Comparison of ENCODE assay signal across 22 cellular contexts in genomic region chr7:129176853-129177369, GRCh38. TPM values are rescaled to one million over a fixed set of nuclear protein-coding genes. Genes with fewer than 3 reads are reported as not detected.
"Had no signal": no experiment of that assay in that cellular context is flagged by ENCODE, and none has a peak within 500 bp of the region (broad histone marks: within the 10 kb centered on the region; RNA-seq: fewer than 3 reads in every experiment).

No MANE protein-coding gene starts in this region.

- H3K4me1 ChIP-seq: gastroesophageal sphincter, heart left ventricle, neural progenitor cell, psoas muscle, tibial nerve had no signal

- H3K4me2 ChIP-seq: neural progenitor cell had no signal

- H3K9me3 Mint-ChIP-seq: activated naive CD8-positive, alpha-beta T cell treated with anti-CD3 and anti-CD28 coated beads for 36 hours; dendritic cell treated with granulocyte-macrophage colony-stimulating factor and Interleukin-4, amounts not matched to agents 40 ng/mL and 50 ng/mL, for 4 days; stimulated activated naive CD8-positive, alpha-beta T cell treated with anti-CD3 and anti-CD28 coated beads, Interleukin-15, Interleukin-2, amounts not matched to agents 100 ng/mL and 50 ng/mL, for 24 hours had no signal

- H3K36me3 Mint-ChIP-seq: activated naive CD8-positive, alpha-beta T cell treated with anti-CD3 and anti-CD28 coated beads for 36 hours; neural progenitor cell had no signal

- H3K4me3 ChIP-seq: gastroesophageal sphincter, heart left ventricle, neural progenitor cell, ovary, psoas muscle, tibial nerve had no signal

- FAIRE-seq: urothelium cell line had no signal

- H3K27me3 Mint-ChIP-seq: activated naive CD8-positive, alpha-beta T cell treated with anti-CD3 and anti-CD28 coated beads for 36 hours had no signal

- H3K4me1 Mint-ChIP-seq: activated CD4-positive, alpha-beta T cell treated with anti-CD3 and anti-CD28 coated beads for 36 hours; activated naive CD8-positive, alpha-beta T cell treated with anti-CD3 and anti-CD28 coated beads for 36 hours; neural progenitor cell; WTC11 had no signal

- DNase-seq: activated CD4-positive, alpha-beta T cell treated with anti-CD3 and anti-CD28 coated beads for 36 hours; activated CD4-positive, alpha-beta T cell treated with anti-CD3 and anti-CD28 coated beads, Interleukin-2, amount 50 U/mL, for 48 hours; activated naive CD4-positive, alpha-beta T cell; activated naive CD8-positive, alpha-beta T cell treated with anti-CD3 and anti-CD28 coated beads for 36 hours; activated T-cell treated with anti-CD3 and anti-CD28 coated beads for 4 hours; amniotic stem cell; effector CD8-positive, alpha-beta T cell; heart left ventricle; left ventricle myocardium superior; mesenchymal stem cell; naive thymus-derived CD4-positive, alpha-beta T cell; ovary; psoas muscle; right cardiac atrium had no signal

- H3K9me3 ChIP-seq: gastroesophageal sphincter, heart left ventricle, ovary, psoas muscle, tibial nerve had no signal

- H3K4me3 Mint-ChIP-seq: activated CD4-positive, alpha-beta T cell treated with anti-CD3 and anti-CD28 coated beads for 36 hours; activated naive CD8-positive, alpha-beta T cell treated with anti-CD3 and anti-CD28 coated beads for 36 hours; dendritic cell treated with granulocyte-macrophage colony-stimulating factor and Interleukin-4, amounts not matched to agents 40 ng/mL and 50 ng/mL, for 4 days; naive thymus-derived CD4-positive, alpha-beta T cell; neural progenitor cell; stimulated activated naive CD8-positive, alpha-beta T cell treated with anti-CD3 and anti-CD28 coated beads, Interleukin-15, Interleukin-2, amounts not matched to agents 100 ng/mL and 50 ng/mL, for 24 hours; WTC11 had no signal

- ATAC-seq: activated CD4-positive, alpha-beta T cell treated with anti-CD3 and anti-CD28 coated beads for 36 hours; esophagus mucosa; gastroesophageal sphincter; heart left ventricle; left ventricle myocardium superior; naive thymus-derived CD4-positive, alpha-beta T cell; psoas muscle; right cardiac atrium; WTC11 had no signal

- H3K27ac Mint-ChIP-seq: activated CD4-positive, alpha-beta T cell treated with anti-CD3 and anti-CD28 coated beads for 36 hours; activated naive CD8-positive, alpha-beta T cell treated with anti-CD3 and anti-CD28 coated beads for 36 hours; dendritic cell treated with granulocyte-macrophage colony-stimulating factor and Interleukin-4, amounts not matched to agents 40 ng/mL and 50 ng/mL, for 4 days; naive thymus-derived CD4-positive, alpha-beta T cell; neural progenitor cell; stimulated activated naive CD8-positive, alpha-beta T cell treated with anti-CD3 and anti-CD28 coated beads, Interleukin-15, Interleukin-2, amounts not matched to agents 100 ng/mL and 50 ng/mL, for 24 hours; WTC11 had no signal

- H3K27ac ChIP-seq: gastroesophageal sphincter, heart left ventricle, neural progenitor cell, ovary, psoas muscle, tibial nerve had no signal

RNA-seq across cellular contexts. Expression of gene SMO, which starts 11.5 kb away (rescaled TPM):
- polyA plus RNA-seq: naive thymus-derived CD4-positive, alpha-beta T cell had no signal
